Comparison of ENCODE assay signal across 1 cellular context in the genomic region with DNA sequence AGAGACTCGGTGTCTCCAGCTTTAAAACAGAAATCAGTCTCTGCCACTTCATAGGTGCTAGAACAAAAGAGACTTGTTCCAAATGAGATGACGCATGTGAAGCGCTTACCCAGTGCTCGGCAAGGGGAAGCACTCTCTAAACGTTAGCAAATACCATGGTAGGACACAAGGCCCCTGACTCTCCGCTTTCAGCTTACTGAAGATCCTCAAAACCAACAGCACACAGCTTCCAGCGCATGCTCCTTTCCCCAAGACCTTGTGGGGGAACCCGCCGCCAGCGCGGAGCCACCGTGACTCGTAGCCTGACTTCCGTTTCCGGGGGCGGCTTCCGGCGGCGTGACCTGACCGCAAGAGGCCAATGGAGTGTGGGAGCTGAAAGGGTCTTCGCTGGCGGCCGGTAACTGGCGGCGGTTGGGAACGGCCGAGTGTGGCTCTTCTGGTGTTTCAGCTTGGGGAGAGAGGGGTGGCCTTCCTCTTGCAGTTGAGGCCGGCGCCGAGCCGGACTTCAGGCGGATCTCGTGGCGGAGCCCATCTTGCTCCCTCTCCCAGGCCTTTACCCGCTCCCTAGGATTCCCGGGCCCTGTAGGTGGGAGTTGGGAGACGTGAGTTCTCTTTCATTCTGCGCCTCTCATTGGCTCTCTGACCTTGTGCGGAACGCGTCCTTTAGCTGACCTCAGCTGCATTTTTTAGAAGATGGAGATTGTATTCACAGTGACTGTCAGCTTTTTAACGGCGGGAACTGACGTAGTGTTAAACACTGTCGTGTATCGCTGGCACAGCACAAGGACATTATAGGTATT.
TF ChIP-seq lines count a peak whose summit lies in the region.

A gene with protein sequence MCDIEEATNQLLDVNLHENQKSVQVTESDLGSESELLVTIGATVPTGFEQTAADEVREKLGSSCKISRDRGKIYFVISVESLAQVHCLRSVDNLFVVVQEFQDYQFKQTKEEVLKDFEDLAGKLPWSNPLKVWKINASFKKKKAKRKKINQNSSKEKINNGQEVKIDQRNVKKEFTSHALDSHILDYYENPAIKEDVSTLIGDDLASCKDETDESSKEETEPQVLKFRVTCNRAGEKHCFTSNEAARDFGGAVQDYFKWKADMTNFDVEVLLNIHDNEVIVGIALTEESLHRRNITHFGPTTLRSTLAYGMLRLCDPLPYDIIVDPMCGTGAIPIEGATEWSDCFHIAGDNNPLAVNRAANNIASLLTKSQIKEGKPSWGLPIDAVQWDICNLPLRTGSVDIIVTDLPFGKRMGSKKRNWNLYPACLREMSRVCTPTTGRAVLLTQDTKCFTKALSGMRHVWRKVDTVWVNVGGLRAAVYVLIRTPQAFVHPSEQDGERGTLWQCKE (plus strand): TSS at position 324 of the 800 bp plus-strand sequence. CDS start 2,015 bp downstream, outside the sequence.

TF ChIP-seq in HepG2, 621 proteins besides CTCF, POLR2A, EP300 and RAD21 (continued from another document and continues in another):
- TF ChIP-seq, protein P1, sequence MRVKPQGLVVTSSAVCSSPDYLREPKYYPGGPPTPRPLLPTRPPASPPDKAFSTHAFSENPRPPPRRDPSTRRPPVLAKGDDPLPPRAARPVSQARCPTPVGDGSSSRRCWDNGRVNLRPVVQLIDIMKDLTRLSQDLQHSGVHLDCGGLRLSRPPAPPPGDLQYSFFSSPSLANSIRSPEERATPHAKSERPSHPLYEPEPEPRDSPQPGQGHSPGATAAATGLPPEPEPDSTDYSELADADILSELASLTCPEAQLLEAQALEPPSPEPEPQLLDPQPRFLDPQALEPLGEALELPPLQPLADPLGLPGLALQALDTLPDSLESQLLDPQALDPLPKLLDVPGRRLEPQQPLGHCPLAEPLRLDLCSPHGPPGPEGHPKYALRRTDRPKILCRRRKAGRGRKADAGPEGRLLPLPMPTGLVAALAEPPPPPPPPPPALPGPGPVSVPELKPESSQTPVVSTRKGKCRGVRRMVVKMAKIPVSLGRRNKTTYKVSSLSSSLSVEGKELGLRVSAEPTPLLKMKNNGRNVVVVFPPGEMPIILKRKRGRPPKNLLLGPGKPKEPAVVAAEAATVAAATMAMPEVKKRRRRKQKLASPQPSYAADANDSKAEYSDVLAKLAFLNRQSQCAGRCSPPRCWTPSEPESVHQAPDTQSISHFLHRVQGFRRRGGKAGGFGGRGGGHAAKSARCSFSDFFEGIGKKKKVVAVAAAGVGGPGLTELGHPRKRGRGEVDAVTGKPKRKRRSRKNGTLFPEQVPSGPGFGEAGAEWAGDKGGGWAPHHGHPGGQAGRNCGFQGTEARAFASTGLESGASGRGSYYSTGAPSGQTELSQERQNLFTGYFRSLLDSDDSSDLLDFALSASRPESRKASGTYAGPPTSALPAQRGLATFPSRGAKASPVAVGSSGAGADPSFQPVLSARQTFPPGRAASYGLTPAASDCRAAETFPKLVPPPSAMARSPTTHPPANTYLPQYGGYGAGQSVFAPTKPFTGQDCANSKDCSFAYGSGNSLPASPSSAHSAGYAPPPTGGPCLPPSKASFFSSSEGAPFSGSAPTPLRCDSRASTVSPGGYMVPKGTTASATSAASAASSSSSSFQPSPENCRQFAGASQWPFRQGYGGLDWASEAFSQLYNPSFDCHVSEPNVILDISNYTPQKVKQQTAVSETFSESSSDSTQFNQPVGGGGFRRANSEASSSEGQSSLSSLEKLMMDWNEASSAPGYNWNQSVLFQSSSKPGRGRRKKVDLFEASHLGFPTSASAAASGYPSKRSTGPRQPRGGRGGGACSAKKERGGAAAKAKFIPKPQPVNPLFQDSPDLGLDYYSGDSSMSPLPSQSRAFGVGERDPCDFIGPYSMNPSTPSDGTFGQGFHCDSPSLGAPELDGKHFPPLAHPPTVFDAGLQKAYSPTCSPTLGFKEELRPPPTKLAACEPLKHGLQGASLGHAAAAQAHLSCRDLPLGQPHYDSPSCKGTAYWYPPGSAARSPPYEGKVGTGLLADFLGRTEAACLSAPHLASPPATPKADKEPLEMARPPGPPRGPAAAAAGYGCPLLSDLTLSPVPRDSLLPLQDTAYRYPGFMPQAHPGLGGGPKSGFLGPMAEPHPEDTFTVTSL (CRISPR knock-in tag; IDR thresholded peaks at IDR 0.05; ENCODE audit: borderline replicate concordance), result no peak
- TF ChIP-seq, protein P2, sequence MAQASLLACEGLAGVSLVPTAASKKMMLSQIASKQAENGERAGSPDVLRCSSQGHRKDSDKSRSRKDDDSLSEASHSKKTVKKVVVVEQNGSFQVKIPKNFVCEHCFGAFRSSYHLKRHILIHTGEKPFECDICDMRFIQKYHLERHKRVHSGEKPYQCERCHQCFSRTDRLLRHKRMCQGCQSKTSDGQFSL (CRISPR knock-in tag; IDR thresholded peaks at IDR 0.05), result no peak
- TF ChIP-seq ZFP82 (CRISPR knock-in tag; IDR thresholded peaks at IDR 0.05; ENCODE audit: borderline replicate concordance) (peak; percentile 24; the same call in 1 of the 2 replicates), ZFP37 (CRISPR knock-in tag; IDR thresholded peaks at IDR 0.05; ENCODE audit: borderline replicate concordance) (peak; percentile 94), ZNF335 (CRISPR knock-in tag; IDR thresholded peaks at IDR 0.05) (peak; percentile 80; the same call in 1 of the 2 replicates), SMAD9 (CRISPR knock-in tag; IDR thresholded peaks at IDR 0.05) (peak; percentile 99), RXRA (CRISPR knock-in tag; IDR thresholded peaks at IDR 0.05) (peak; percentile 92), RXRB (CRISPR knock-in tag; IDR thresholded peaks at IDR 0.05; ENCODE audit: borderline replicate concordance) (peak; percentile 86), KLF16 (CRISPR knock-in tag; IDR thresholded peaks at IDR 0.05) (peak in 1 of 2 experiments; percentile 94; a peak in 2 of 4 replicates), ZNF138 (CRISPR knock-in tag; IDR thresholded peaks at IDR 0.05; ENCODE audit: low read depth) (no peak), ZNF816 (CRISPR knock-in tag; IDR thresholded peaks at IDR 0.05; ENCODE audit: borderline replicate concordance) (peak; percentile 87), ZNF772 (CRISPR knock-in tag; IDR thresholded peaks at IDR 0.05) (peak; percentile 82; the same call in 1 of the 2 replicates), KLF6 (CRISPR knock-in tag; IDR thresholded peaks at IDR 0.05) (peak; percentile 81; the same call in 1 of the 2 replicates), ZNF781 (CRISPR knock-in tag; IDR thresholded peaks at IDR 0.05; ENCODE audit: borderline replicate concordance, not compliant biosample characterization) (no peak), GPN1 (CRISPR knock-in tag; IDR thresholded peaks at IDR 0.05; ENCODE audit: borderline replicate concordance) (no peak), NONO (IDR thresholded peaks at IDR 0.05) (no peak), NONO (CRISPR knock-in tag; conservative IDR thresholded peaks at IDR 0.05) (peak; percentile 92), MTF1 (CRISPR knock-in tag; IDR thresholded peaks at IDR 0.05) (no peak), EED (CRISPR knock-in tag; IDR thresholded peaks at IDR 0.05) (peak; percentile 75), TBX2 (CRISPR knock-in tag; IDR thresholded peaks at IDR 0.05; ENCODE audit: borderline replicate concordance) (peak; percentile 46; the same call in 1 of the 2 replicates), CHCHD3 (CRISPR knock-in tag; IDR thresholded peaks at IDR 0.05) (no peak; the same call in 1 of the 2 replicates), ARNT (IDR thresholded peaks at IDR 0.05) (no peak), ZNF101 (CRISPR knock-in tag; IDR thresholded peaks at IDR 0.05; ENCODE audit: borderline replicate concordance, low read depth) (no peak), CEBPB (IDR thresholded peaks at IDR 0.05; ENCODE audit: borderline replicate concordance, low read depth, low read length) (no peak), ZNF207 (IDR thresholded peaks at IDR 0.05; ENCODE audit: borderline replicate concordance) (no peak), ZNF432 (CRISPR knock-in tag; IDR thresholded peaks at IDR 0.05; ENCODE audit: borderline replicate concordance) (no peak), TSC22D2 (CRISPR knock-in tag; IDR thresholded peaks at IDR 0.05; ENCODE audit: borderline replicate concordance) (peak; percentile 83; the same call in 1 of the 2 replicates), MAZ (IDR thresholded peaks at IDR 0.05; ENCODE audit: borderline replicate concordance, low read depth, low read length) (peak; percentile 89), MAZ (CRISPR knock-in tag; IDR thresholded peaks at IDR 0.05; ENCODE audit: low read depth) (peak; percentile 67), FOXA3 (CRISPR knock-in tag; IDR thresholded peaks at IDR 0.05) (peak; percentile 73), MAFF (IDR thresholded peaks at IDR 0.05; ENCODE audit: low read depth, low read length) (peak; percentile 88), ZBTB20 (CRISPR knock-in tag; IDR thresholded peaks at IDR 0.05; ENCODE audit: borderline replicate concordance, low read depth) (peak; percentile 82; the same call in 1 of the 2 replicates), ZNF331 (CRISPR knock-in tag; IDR thresholded peaks at IDR 0.05) (peak; percentile 83), ZEB1 (IDR thresholded peaks at IDR 0.05; ENCODE audit: insufficient replicate concordance, low read depth) (peak; percentile 51)
- TF ChIP-seq, protein P3, sequence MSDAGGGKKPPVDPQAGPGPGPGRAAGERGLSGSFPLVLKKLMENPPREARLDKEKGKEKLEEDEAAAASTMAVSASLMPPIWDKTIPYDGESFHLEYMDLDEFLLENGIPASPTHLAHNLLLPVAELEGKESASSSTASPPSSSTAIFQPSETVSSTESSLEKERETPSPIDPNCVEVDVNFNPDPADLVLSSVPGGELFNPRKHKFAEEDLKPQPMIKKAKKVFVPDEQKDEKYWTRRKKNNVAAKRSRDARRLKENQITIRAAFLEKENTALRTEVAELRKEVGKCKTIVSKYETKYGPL (CRISPR knock-in tag; IDR thresholded peaks at IDR 0.05), result no peak; the same call in 1 of the 2 replicates
- TF ChIP-seq, protein P4, sequence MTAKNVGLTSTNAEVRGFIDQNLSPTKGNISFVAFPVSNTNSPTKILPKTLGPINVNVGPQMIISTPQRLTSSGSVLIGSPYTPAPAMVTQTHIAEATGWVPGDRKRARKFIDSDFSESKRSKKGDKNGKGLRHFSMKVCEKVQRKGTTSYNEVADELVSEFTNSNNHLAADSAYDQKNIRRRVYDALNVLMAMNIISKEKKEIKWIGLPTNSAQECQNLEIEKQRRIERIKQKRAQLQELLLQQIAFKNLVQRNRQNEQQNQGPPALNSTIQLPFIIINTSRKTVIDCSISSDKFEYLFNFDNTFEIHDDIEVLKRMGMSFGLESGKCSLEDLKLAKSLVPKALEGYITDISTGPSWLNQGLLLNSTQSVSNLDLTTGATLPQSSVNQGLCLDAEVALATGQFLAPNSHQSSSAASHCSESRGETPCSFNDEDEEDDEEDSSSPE (CRISPR knock-in tag; IDR thresholded peaks at IDR 0.05), result peak; percentile 89
- TF ChIP-seq, protein P5, sequence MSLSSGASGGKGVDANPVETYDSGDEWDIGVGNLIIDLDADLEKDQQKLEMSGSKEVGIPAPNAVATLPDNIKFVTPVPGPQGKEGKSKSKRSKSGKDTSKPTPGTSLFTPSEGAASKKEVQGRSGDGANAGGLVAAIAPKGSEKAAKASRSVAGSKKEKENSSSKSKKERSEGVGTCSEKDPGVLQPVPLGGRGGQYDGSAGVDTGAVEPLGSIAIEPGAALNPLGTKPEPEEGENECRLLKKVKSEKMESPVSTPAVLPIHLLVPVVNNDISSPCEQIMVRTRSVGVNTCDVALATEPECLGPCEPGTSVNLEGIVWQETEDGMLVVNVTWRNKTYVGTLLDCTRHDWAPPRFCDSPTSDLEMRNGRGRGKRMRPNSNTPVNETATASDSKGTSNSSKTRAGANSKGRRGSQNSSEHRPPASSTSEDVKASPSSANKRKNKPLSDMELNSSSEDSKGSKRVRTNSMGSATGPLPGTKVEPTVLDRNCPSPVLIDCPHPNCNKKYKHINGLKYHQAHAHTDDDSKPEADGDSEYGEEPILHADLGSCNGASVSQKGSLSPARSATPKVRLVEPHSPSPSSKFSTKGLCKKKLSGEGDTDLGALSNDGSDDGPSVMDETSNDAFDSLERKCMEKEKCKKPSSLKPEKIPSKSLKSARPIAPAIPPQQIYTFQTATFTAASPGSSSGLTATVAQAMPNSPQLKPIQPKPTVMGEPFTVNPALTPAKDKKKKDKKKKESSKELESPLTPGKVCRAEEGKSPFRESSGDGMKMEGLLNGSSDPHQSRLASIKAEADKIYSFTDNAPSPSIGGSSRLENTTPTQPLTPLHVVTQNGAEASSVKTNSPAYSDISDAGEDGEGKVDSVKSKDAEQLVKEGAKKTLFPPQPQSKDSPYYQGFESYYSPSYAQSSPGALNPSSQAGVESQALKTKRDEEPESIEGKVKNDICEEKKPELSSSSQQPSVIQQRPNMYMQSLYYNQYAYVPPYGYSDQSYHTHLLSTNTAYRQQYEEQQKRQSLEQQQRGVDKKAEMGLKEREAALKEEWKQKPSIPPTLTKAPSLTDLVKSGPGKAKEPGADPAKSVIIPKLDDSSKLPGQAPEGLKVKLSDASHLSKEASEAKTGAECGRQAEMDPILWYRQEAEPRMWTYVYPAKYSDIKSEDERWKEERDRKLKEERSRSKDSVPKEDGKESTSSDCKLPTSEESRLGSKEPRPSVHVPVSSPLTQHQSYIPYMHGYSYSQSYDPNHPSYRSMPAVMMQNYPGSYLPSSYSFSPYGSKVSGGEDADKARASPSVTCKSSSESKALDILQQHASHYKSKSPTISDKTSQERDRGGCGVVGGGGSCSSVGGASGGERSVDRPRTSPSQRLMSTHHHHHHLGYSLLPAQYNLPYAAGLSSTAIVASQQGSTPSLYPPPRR (CRISPR knock-in tag; IDR thresholded peaks at IDR 0.05; ENCODE audit: borderline replicate concordance), result peak; percentile 63; the same call in 1 of the 2 replicates
- TF ChIP-seq, protein P6, sequence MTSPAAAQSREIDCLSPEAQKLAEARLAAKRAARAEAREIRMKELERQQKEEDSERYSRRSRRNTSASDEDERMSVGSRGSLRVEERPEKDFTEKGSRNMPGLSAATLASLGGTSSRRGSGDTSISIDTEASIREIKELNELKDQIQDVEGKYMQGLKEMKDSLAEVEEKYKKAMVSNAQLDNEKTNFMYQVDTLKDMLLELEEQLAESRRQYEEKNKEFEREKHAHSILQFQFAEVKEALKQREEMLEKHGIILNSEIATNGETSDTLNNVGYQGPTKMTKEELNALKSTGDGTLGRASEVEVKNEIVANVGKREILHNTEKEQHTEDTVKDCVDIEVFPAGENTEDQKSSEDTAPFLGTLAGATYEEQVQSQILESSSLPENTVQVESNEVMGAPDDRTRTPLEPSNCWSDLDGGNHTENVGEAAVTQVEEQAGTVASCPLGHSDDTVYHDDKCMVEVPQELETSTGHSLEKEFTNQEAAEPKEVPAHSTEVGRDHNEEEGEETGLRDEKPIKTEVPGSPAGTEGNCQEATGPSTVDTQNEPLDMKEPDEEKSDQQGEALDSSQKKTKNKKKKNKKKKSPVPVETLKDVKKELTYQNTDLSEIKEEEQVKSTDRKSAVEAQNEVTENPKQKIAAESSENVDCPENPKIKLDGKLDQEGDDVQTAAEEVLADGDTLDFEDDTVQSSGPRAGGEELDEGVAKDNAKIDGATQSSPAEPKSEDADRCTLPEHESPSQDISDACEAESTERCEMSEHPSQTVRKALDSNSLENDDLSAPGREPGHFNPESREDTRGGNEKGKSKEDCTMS (CRISPR knock-in tag; conservative IDR thresholded peaks at IDR 0.05), result no peak
- TF ChIP-seq, protein P7, sequence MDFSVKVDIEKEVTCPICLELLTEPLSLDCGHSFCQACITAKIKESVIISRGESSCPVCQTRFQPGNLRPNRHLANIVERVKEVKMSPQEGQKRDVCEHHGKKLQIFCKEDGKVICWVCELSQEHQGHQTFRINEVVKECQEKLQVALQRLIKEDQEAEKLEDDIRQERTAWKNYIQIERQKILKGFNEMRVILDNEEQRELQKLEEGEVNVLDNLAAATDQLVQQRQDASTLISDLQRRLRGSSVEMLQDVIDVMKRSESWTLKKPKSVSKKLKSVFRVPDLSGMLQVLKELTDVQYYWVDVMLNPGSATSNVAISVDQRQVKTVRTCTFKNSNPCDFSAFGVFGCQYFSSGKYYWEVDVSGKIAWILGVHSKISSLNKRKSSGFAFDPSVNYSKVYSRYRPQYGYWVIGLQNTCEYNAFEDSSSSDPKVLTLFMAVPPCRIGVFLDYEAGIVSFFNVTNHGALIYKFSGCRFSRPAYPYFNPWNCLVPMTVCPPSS (IDR thresholded peaks at IDR 0.05), result no peak
